24 cellular contexts compared by ENCODE assay signal in the genomic region with DNA sequence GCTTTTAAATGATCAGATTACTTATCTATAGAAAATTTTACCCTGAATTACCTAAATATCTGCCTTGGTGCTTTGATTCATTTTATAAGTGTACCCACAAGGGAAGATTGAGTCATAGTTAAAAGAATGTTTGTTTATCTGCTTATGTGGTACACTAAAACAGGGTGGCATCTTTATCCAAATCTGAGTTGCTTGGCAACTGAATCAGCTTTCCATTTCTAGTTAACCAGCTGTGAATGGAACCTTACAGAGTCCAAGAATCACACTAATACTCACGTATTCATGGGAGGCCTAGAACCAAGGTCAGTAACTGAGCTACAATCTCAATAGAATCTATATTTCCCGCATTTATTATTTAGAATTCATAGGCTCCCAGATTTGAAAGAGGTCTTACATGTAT. TPM values are rescaled to one million over a fixed set of nuclear protein-coding genes. Genes with fewer than 3 reads are reported as not detected.
DNase-seq lines count a peak whose midpoint lies in the region; ATAC-seq and FAIRE-seq lines count a peak whose summit lies in the region.
"Had no signal": no experiment of that assay in that cellular context is flagged by ENCODE, and none has a peak within 500 bp of the region (broad histone marks: within the 10 kb centered on the region; RNA-seq: fewer than 3 reads in every experiment).

No MANE protein-coding gene starts in this region.

- H3F3A ChIP-seq in GM23248 (ENCODE audit: insufficient read depth): no peaks in the 10 kb centered on the region

- in situ Hi-C loops in GM23248 (cut with MboI): no loop called here

- no peak overlapping the region for H2AFZ ChIP-seq in GM23248
- H2AFZ ChIP-seq: PC-9 had no signal

- no peak overlapping the region for H3K4me2 ChIP-seq in GM23248 (ENCODE audit: unreplicated experiment)
- H3K4me2 ChIP-seq: PC-9 had no signal

- H3K9me3 ChIP-seq in GM23248 (ENCODE audit: low read depth) (no peaks in the 10 kb centered on the region), SJSA1 (replicated peaks) (no peaks in the 10 kb centered on the region)
- H3K9me3 ChIP-seq: SJCRH30 had no signal

- ATAC-seq in activated T-cell treated with anti-CD3 and anti-CD28 coated beads, Interleukin-2, amount 50 U/mL, for 4 hours: no peak
- ATAC-seq: esophagus mucosa, left colon had no signal

- H3K4me3 ChIP-seq in GM23248: no peak overlapping the region
- no peak overlapping the region for H3K4me3 ChIP-seq in SJSA1
- H3K4me3 ChIP-seq: PC-9, SJCRH30 had no signal

- peak; percentile 47 for DNase-seq in A172 (ENCODE audit: low spot score)
- DNase-seq in GM23248: peak; percentile 34
- peak; percentile 33 to 50 for DNase-seq in SJSA1 (ENCODE audit: low read depth in 1 of 2, low spot score in 2 of 2)
- DNase-seq in fibroblast of gingiva (ENCODE audit: low read depth): peak; percentile 73
- no peak for DNase-seq in activated T-cell treated with anti-CD3 and anti-CD28 coated beads, Interleukin-2, amount 50 U/mL, for 4 hours
- no peak for DNase-seq in activated CD8-positive, alpha-beta memory T cell treated with anti-CD3 and anti-CD28 coated beads for 24 hours
- DNase-seq in HTR-8/SVneo (ENCODE audit: insufficient read length, low spot score): no peak
- DNase-seq in DMS53 (lab: John Stamatoyannopoulos, UW): no peak
- DNase-seq: activated B cell treated with CpG ODN at 0.5 μM for 24 hours; activated CD4-positive, alpha-beta T cell treated with anti-CD3 and anti-CD28 coated beads, Interleukin-2, amount 50 U/mL, for 48 hours; activated gamma-delta T cell; amniotic stem cell; DMS 273 treated with DMSO at 0.1 percent for 48 hours; KBM-7; left colon; NCI-H1048; NCI-H187 treated with DMSO at 0.1 percent for 48 hours; NCI-H345; SJCRH30; T-helper 2 cell had no signal

- no peaks in the 10 kb centered on the region for H4K20me1 ChIP-seq in GM23248 (ENCODE audit: insufficient read depth)

- H3K4me3 Mint-ChIP-seq in activated T-cell treated with anti-CD3 and anti-CD28 coated beads, Interleukin-2, amount 50 U/mL, for 4 hours: no peak overlapping the region
- H3K4me3 Mint-ChIP-seq: activated B cell treated with CpG ODN at 0.5 μM for 24 hours had no signal

- no peaks in the 10 kb centered on the region; the same call in 1 of the 2 replicates for H3K27me3 ChIP-seq in GM23248 (replicated peaks; ENCODE audit: insufficient read depth)
- no peaks in the 10 kb centered on the region for H3K27me3 ChIP-seq in SJSA1 (replicated peaks)
- H3K27me3 ChIP-seq: SJCRH30 had no signal

- no peak for FAIRE-seq in HTR-8/SVneo (lab: Jason Lieb, UNC)
- FAIRE-seq: A204.1, GM12892 had no signal

- H3K36me3 Mint-ChIP-seq in activated T-cell treated with anti-CD3 and anti-CD28 coated beads, Interleukin-2, amount 50 U/mL, for 4 hours (ENCODE audit: insufficient read depth): no peaks in the 10 kb centered on the region

- H3K27me3 Mint-ChIP-seq in activated T-cell treated with anti-CD3 and anti-CD28 coated beads, Interleukin-2, amount 50 U/mL, for 4 hours (ENCODE audit: low read depth): peaks cover 2% of the 10 kb centered on the region
- H3K27me3 Mint-ChIP-seq: activated B cell treated with CpG ODN at 0.5 μM for 24 hours had no signal

- no peak overlapping the region for H3K27ac ChIP-seq in GM23248
- no peak overlapping the region for H3K27ac ChIP-seq in SJSA1
- H3K27ac ChIP-seq: PC-9, SJCRH30 had no signal

- 77 to 82% methylated on average over 2 of the region's 2 CpGs for WGBS in GM23248 (ENCODE audit: low coverage in 1 of 2, low lambda C conversion rate in 2 of 2, missing lambda C conversion rate in 2 of 2), 2 experiments

- H3K79me2 ChIP-seq in GM23248 (ENCODE audit: insufficient read depth): no peaks in the 10 kb centered on the region

- H3K9ac ChIP-seq in GM23248: no peak overlapping the region

- H3K9me3 Mint-ChIP-seq in activated T-cell treated with anti-CD3 and anti-CD28 coated beads, Interleukin-2, amount 50 U/mL, for 4 hours: no peaks in the 10 kb centered on the region
- H3K9me3 Mint-ChIP-seq: activated B cell treated with CpG ODN at 0.5 μM for 24 hours had no signal

- no peaks in the 10 kb centered on the region for H3K36me3 ChIP-seq in GM23248 (ENCODE audit: low read depth)
- H3K36me3 ChIP-seq in SJSA1: no peaks in the 10 kb centered on the region
- H3K36me3 ChIP-seq: SJCRH30 had no signal

- no peaks in the 10 kb centered on the region for H3K9me2 ChIP-seq in GM23248 (ENCODE audit: insufficient read depth)

- H3K4me1 ChIP-seq in GM23248 (ENCODE audit: insufficient read depth) (no peaks in the 10 kb centered on the region), SJSA1 (replicated peaks) (peaks cover 38% of the 10 kb centered on the region)
- H3K4me1 ChIP-seq: SJCRH30 had no signal

- no peaks in the 10 kb centered on the region for H3K4me1 Mint-ChIP-seq in activated T-cell treated with anti-CD3 and anti-CD28 coated beads, Interleukin-2, amount 50 U/mL, for 4 hours (ENCODE audit: low read depth)
- H3K4me1 Mint-ChIP-seq: activated B cell treated with CpG ODN at 0.5 μM for 24 hours had no signal

RNA-seq across cellular contexts. Expression of a gene that starts 44.0 kb away (rescaled TPM):
- 20.2 and 27.8 TPM in 2 replicates for total RNA-seq in A172 (2014; rRNA removed; shearing (Covaris generic))
- 4.8 and 9.9 TPM in 2 replicates for total RNA-seq in GM23248 (2014; rRNA removed; shearing (Covaris generic))
- polyA plus RNA-seq in GM23248 (2016; fragmentation: Nextera tagmentation; extraction: Ambion mirVana): 22.5 and 23.2 TPM in 2 replicates
- 23.7 and 34.0 TPM in 2 replicates for total RNA-seq in SJSA1 (2014; rRNA removed; shearing (Covaris generic))
- not detected for total RNA-seq in activated T-cell treated with anti-CD3 and anti-CD28 coated beads, Interleukin-2, amount 50 U/mL, for 4 hours
- total RNA-seq: activated B cell treated with CpG ODN at 0.5 μM for 24 hours had no signal

Comparison
In these comparisons a context has a peak if more than half of its experiments do, and no peak if none do; other contexts are left out.
1. DNase-seq: peak in A172 (single experiment), GM23248 (single experiment), SJSA1 (2 of 2) and fibroblast of gingiva (single experiment); none in activated T-cell treated with anti-CD3 and anti-CD28 coated beads, Interleukin-2, amount 50 U/mL, for 4 hours (single experiment), activated CD8-positive, alpha-beta memory T cell treated with anti-CD3 and anti-CD28 coated beads for 24 hours (single experiment), HTR-8/SVneo (single experiment) and DMS53 (single experiment).